Comparison of ENCODE assay signal across 1 cellular context in the genomic region with DNA sequence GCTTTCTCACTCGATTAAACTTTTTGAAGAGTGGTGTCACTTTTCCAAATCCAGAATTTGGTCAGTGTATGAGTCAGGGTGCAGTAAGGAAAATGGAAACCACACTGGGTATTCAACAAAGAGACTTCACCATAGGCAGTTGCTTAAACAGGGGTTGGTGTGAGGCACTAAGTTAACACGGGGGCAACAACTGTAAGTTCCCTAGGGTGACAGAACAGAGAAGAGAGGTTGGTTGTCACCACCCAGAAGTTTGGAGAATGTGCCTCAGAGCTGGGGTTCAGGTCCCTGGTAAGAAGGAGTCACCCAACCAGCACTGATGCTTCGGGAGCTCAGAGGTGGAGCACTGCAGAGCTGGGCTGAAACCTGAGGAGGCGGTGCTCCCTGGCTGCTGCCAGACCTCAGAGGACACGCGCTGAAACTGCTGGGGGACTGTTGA.
TF ChIP-seq lines count a peak whose summit lies in the region.

No MANE protein-coding gene starts in this region.

TF ChIP-seq in HEK293, 187 proteins besides CTCF, POLR2A, EP300 and RAD21:
- TF ChIP-seq, protein P1, sequence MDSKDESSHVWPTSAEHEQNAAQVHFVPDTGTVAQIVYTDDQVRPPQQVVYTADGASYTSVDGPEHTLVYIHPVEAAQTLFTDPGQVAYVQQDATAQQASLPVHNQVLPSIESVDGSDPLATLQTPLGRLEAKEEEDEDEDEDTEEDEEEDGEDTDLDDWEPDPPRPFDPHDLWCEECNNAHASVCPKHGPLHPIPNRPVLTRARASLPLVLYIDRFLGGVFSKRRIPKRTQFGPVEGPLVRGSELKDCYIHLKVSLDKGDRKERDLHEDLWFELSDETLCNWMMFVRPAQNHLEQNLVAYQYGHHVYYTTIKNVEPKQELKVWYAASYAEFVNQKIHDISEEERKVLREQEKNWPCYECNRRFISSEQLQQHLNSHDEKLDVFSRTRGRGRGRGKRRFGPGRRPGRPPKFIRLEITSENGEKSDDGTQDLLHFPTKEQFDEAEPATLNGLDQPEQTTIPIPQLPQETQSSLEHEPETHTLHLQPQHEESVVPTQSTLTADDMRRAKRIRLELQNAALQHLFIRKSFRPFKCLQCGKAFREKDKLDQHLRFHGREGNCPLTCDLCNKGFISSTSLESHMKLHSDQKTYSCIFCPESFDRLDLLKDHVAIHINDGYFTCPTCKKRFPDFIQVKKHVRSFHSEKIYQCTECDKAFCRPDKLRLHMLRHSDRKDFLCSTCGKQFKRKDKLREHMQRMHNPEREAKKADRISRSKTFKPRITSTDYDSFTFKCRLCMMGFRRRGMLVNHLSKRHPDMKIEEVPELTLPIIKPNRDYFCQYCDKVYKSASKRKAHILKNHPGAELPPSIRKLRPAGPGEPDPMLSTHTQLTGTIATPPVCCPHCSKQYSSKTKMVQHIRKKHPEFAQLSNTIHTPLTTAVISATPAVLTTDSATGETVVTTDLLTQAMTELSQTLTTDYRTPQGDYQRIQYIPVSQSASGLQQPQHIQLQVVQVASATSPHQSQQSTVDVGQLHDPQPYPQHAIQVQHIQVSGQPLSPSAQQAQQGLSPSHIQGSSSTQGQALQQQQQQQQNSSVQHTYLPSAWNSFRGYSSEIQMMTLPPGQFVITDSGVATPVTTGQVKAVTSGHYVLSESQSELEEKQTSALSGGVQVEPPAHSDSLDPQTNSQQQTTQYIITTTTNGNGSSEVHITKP (tag by site-specific recombination; IDR thresholded peaks at IDR 0.05) = peak; percentile 3; the same call in 1 of the 2 replicates
- TF ChIP-seq ZNF629 (tag by site-specific recombination; IDR thresholded peaks at IDR 0.05) = peak; percentile 45; the same call in 1 of the 2 replicates
- TF ChIP-seq ZNF174 (tag by site-specific recombination; IDR thresholded peaks at IDR 0.05) = no peak
- TF ChIP-seq YY2 (tag by site-specific recombination; IDR thresholded peaks at IDR 0.05) = no peak
- no peak for TF ChIP-seq ZNF830 (tag by site-specific recombination; IDR thresholded peaks at IDR 0.05; ENCODE audit: low read depth)
- TF ChIP-seq ZNF626 (tag by site-specific recombination; IDR thresholded peaks at IDR 0.05) = no peak
- TF ChIP-seq, protein P2, sequence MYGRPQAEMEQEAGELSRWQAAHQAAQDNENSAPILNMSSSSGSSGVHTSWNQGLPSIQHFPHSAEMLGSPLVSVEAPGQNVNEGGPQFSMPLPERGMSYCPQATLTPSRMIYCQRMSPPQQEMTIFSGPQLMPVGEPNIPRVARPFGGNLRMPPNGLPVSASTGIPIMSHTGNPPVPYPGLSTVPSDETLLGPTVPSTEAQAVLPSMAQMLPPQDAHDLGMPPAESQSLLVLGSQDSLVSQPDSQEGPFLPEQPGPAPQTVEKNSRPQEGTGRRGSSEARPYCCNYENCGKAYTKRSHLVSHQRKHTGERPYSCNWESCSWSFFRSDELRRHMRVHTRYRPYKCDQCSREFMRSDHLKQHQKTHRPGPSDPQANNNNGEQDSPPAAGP (tag by site-specific recombination; IDR thresholded peaks at IDR 0.05) = no peak
- TF ChIP-seq REPIN1 (tag by site-specific recombination; IDR thresholded peaks at IDR 0.05; ENCODE audit: low read depth) = no peak
- TF ChIP-seq ZSCAN23 (tag by site-specific recombination; IDR thresholded peaks at IDR 0.05) = no peak
- TF ChIP-seq WT1 (tag by site-specific recombination; IDR thresholded peaks at IDR 0.05) = no peak
- TF ChIP-seq ZNF664 (tag by site-specific recombination; IDR thresholded peaks at IDR 0.05) = no peak
- TF ChIP-seq, protein P3, sequence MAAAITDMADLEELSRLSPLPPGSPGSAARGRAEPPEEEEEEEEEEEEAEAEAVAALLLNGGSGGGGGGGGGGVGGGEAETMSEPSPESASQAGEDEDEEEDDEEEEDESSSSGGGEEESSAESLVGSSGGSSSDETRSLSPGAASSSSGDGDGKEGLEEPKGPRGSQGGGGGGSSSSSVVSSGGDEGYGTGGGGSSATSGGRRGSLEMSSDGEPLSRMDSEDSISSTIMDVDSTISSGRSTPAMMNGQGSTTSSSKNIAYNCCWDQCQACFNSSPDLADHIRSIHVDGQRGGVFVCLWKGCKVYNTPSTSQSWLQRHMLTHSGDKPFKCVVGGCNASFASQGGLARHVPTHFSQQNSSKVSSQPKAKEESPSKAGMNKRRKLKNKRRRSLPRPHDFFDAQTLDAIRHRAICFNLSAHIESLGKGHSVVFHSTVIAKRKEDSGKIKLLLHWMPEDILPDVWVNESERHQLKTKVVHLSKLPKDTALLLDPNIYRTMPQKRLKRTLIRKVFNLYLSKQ (tag by site-specific recombination; IDR thresholded peaks at IDR 0.05; ENCODE audit: borderline replicate concordance) = no peak
